ENCODE assay signal across 9 cellular contexts in genomic region chr15:42089942-42090341, GRCh38. TPM values are rescaled to one million over a fixed set of nuclear protein-coding genes. Genes with fewer than 3 reads are reported as not detected.
"Had no signal": no experiment of that assay in that cellular context is flagged by ENCODE, and none has a peak within 500 bp of the region (broad histone marks: within the 10 kb centered on the region; RNA-seq: fewer than 3 reads in every experiment).

No MANE protein-coding gene starts in this region.

- H3K36me3 ChIP-seq: HAP-1 had no signal

- H3K4me2 ChIP-seq: KMS-11 had no signal

- H3K27ac ChIP-seq: GM23248, HL-60, KMS-11 had no signal

- DNase-seq: GM23248, GOT3, IMR-90, KBM-7 had no signal

- H3K9ac ChIP-seq: GM23248, KMS-11 had no signal

- H3K4me3 ChIP-seq: GM23248, HAP-1 had no signal

- H3K9me3 ChIP-seq: HAP-1 had no signal

RNA-seq across cellular contexts. Expression of gene PLA2G4D, which starts 4.4 kb away (rescaled TPM):
- total RNA-seq: GM23248, H4, HT1080, IMR-90 had no signal
